Comparison of ENCODE assay signal across 1 cellular context in genomic region chr6:79078057-79078969, GRCh38.
TF ChIP-seq lines count a peak whose summit lies in the region.

Gene PHIP, minus strand, starts transcription at chr6:79078254. Its CDS starts 186 bp downstream, at chr6:79078068.

TF ChIP-seq in GM12878, 131 proteins besides CTCF, POLR2A, EP300 and RAD21 (continued from another document and continues in another):
- TF ChIP-seq ZNF207 (IDR thresholded peaks at IDR 0.05; ENCODE audit: borderline replicate concordance) (peak; percentile 82; the same call in 1 of the 2 replicates), IRF4 (IDR thresholded peaks at IDR 0.05; ENCODE audit: low read depth, low read length) (no peak), NR2F1 (conservative IDR thresholded peaks at IDR 0.05) (peak; percentile 61), TBL1XR1 (IDR thresholded peaks at IDR 0.05; ENCODE audit: low read depth, low read length) (no peak), TAF1 (IDR thresholded peaks at IDR 0.05; ENCODE audit: borderline replicate concordance, low read depth, low read length) (peak; percentile 83), BACH1 (IDR thresholded peaks at IDR 0.05; ENCODE audit: borderline replicate concordance) (no peak; the same call in 1 of the 2 replicates), YY1 (IDR thresholded peaks at IDR 0.05; ENCODE audit: low read depth, low read length) (peak; percentile 86), SRF (IDR thresholded peaks at IDR 0.05; ENCODE audit: low read depth in 2 of 2, low read length in 2 of 2) (no peak), KDM1A (IDR thresholded peaks at IDR 0.05; ENCODE audit: borderline replicate concordance) (no peak), TARDBP (IDR thresholded peaks at IDR 0.05; ENCODE audit: borderline replicate concordance) (peak; percentile 72; the same call in 1 of the 2 replicates), HDAC2 (IDR thresholded peaks at IDR 0.05) (no peak; the same call in 1 of the 2 replicates), EGR1 (IDR thresholded peaks at IDR 0.05; ENCODE audit: borderline replicate concordance in 1 of 2, low read depth in 2 of 2, low read length in 2 of 2) (peak; percentile 78 to 93), IRF5 (IDR thresholded peaks at IDR 0.05; ENCODE audit: borderline replicate concordance) (no peak), RBBP5 (conservative IDR thresholded peaks at IDR 0.05) (peak; percentile 47; the same call in 1 of the 2 replicates), ZNF622 (IDR thresholded peaks at IDR 0.05) (no peak), NBN (IDR thresholded peaks at IDR 0.05) (peak; percentile 43; the same call in 1 of the 2 replicates), FOXM1 (IDR thresholded peaks at IDR 0.05; ENCODE audit: low read depth, low read length) (peak; percentile 66; the same call in 1 of the 2 replicates), NRF1 (conservative IDR thresholded peaks at IDR 0.05; ENCODE audit: low read depth, low read length) (no peak), RELA (IDR thresholded peaks at IDR 0.05; ENCODE audit: borderline replicate concordance, partially characterized antibody) (peak; percentile 59), PAX5 (IDR thresholded peaks at IDR 0.05; ENCODE audit: borderline replicate concordance, low read depth, low read length) (0 out of 2 replicates have a peak, but pooled peaks have one; percentile 60), JUNB (IDR thresholded peaks at IDR 0.05) (no peak), BCL3 (IDR thresholded peaks at IDR 0.05; ENCODE audit: borderline replicate concordance, insufficient read depth, low read depth, low read length, poor library complexity, severe bottlenecking) (no peak), SREBF1 (IDR thresholded peaks at IDR 0.05; ENCODE audit: low read length) (no peak), CHD2 (IDR thresholded peaks at IDR 0.05; ENCODE audit: borderline replicate concordance, low read depth, low read length) (peak; percentile 94), EZH2 (IDR thresholded peaks at IDR 0.05; ENCODE audit: borderline replicate concordance, control insufficient read depth, low read depth, low read length) (no peak), MEF2B (IDR thresholded peaks at IDR 0.05; ENCODE audit: partially characterized antibody, poor library complexity, severe bottlenecking) (peak; percentile 83), BCLAF1 (IDR thresholded peaks at IDR 0.05) (no peak), ZNF24 (IDR thresholded peaks at IDR 0.05) (0 out of 2 replicates have a peak, but pooled peaks have one; percentile 12), ZBTB33 (IDR thresholded peaks at IDR 0.05) (no peak), KAT2A (conservative IDR thresholded peaks at IDR 0.05; ENCODE audit: control insufficient read depth, low read depth, low read length) (no peak), ZBTB40 (IDR thresholded peaks at IDR 0.05; ENCODE audit: borderline replicate concordance) (no peak), JUND (IDR thresholded peaks at IDR 0.05; ENCODE audit: low read depth, low read length) (no peak), ETV6 (conservative IDR thresholded peaks at IDR 0.05 in 1 of 2, IDR thresholded peaks at IDR 0.05 in 1 of 2; ENCODE audit: borderline replicate concordance in 1 of 2, low read depth in 1 of 2) (peak in 1 of 2 experiments; percentile 32; a peak in 1 of 4 replicates), STAT1 (conservative IDR thresholded peaks at IDR 0.05) (peak; percentile 80; the same call in 1 of the 2 replicates), CEBPZ (IDR thresholded peaks at IDR 0.05; ENCODE audit: low read depth, low read length) (no peak), PBX3 (IDR thresholded peaks at IDR 0.05; ENCODE audit: insufficient replicate concordance, low read depth, low read length) (peak; percentile 88), CREB1 (IDR thresholded peaks at IDR 0.05; ENCODE audit: low read depth) (peak; percentile 53), CBFB (IDR thresholded peaks at IDR 0.05; ENCODE audit: low read depth) (peak; percentile 64; the same call in 1 of the 2 replicates), ATF3 (IDR thresholded peaks at IDR 0.05; ENCODE audit: borderline replicate concordance, extremely low read depth, low read depth, low read length) (no peak), ELK1 (IDR thresholded peaks at IDR 0.05; ENCODE audit: low read depth, low read length) (no peak), GABPA (IDR thresholded peaks at IDR 0.05; ENCODE audit: low read depth) (no peak), PAX8 (IDR thresholded peaks at IDR 0.05) (no peak), ZSCAN29 (IDR thresholded peaks at IDR 0.05) (no peak), CBX3 (IDR thresholded peaks at IDR 0.05; ENCODE audit: borderline replicate concordance, low read depth) (no peak), MYB (IDR thresholded peaks at IDR 0.05; ENCODE audit: borderline replicate concordance, low read depth, low read length) (no peak), MTA2 (IDR thresholded peaks at IDR 0.05; ENCODE audit: low read depth) (no peak), CHD1 (IDR thresholded peaks at IDR 0.05; ENCODE audit: low read depth, low read length) (0 out of 2 replicates have a peak, but pooled peaks have one; percentile 57)
